Comparison of ENCODE assay signal across 15 cellular contexts in the genomic region with DNA sequence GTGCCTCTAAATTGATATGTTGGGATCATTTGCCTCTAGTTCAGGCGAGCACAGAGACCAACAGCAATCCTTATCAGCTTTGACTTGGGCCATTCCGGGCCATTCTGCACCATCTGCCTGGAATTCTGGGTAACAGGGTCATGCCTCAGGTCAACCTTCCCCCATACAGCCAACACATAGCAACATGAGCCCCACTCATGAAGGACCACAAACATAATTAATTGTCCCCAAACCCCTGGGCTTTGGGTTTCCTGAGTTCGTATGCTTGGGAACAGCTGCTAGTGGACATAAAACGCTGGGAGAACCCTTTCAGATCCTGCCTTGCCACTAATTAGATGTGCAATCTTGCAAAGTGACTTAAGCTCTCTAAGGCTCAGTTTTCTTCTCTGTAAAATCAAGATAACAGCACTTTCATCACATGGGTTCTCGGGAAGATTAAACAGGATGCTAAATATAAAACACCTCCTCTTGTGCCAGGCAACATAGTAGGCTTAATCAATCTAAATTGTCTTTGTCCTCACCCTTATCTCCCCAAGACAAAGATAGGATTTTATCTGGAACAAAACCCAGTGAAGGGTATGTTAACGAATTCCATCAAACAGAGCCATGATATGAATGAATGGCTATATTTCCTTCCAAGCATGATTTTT.
A peak's percentile ranks its signal among the peaks of the same experiment; 100 is the strongest.
DNase-seq lines count a peak whose midpoint lies in the region; TF ChIP-seq lines count a peak whose summit lies in the region.
"Had no signal": no experiment of that assay in that cellular context is flagged by ENCODE, and none has a peak within 500 bp of the region (broad histone marks: within the 10 kb centered on the region; RNA-seq: fewer than 3 reads in every experiment).

No MANE protein-coding gene starts in this region.

- no peak for TF ChIP-seq CTCF in OCI-LY7 (conservative IDR thresholded peaks at IDR 0.05; ENCODE audit: low read length)

- H2AFZ ChIP-seq in Karpas-422 (ENCODE audit: low read length): no peak overlapping the region
- no peak overlapping the region; the same call in 1 of the 2 replicates for H2AFZ ChIP-seq in OCI-LY7 (ENCODE audit: low read length)

- no peaks in the 10 kb centered on the region for H3K79me2 ChIP-seq in Karpas-422 (ENCODE audit: low read length)
- no peaks in the 10 kb centered on the region for H3K79me2 ChIP-seq in OCI-LY7 (ENCODE audit: insufficient read depth, low read depth, low read length)

- no peaks in the 10 kb centered on the region for H3K36me3 ChIP-seq in BLaER1 treated with 17β-estradiol and CSF1 and Interleukin-3, amounts not matched to agents 10 nM and 100 nM
- H3K36me3 ChIP-seq in Karpas-422 (ENCODE audit: insufficient read depth, low read length): no peaks in the 10 kb centered on the region
- no peaks in the 10 kb centered on the region for H3K36me3 ChIP-seq in OCI-LY7 (ENCODE audit: insufficient read depth, low read length)
- H3K36me3 ChIP-seq: MG63 had no signal

- no TSS peak for BruUV-seq in OCI-LY7 (replicated peaks; lab: Mats Ljungman, UMichigan)

- no peak overlapping the region for H3K9ac ChIP-seq in BLaER1 treated with 17β-estradiol and CSF1 and Interleukin-3, amounts not matched to agents 10 nM and 100 nM
- no peak overlapping the region for H3K9ac ChIP-seq in Karpas-422 (ENCODE audit: low read length)

- peaks cover 0 to 5% (median 0%) of the 10 kb centered on the region in 11 experiments; a peak in 2 of 22 replicates for H3K9me3 ChIP-seq in BLaER1 treated with 17β-estradiol and CSF1 and Interleukin-3, amounts not matched to agents 10 nM and 100 nM (replicated peaks in 1 of 11)
- no peaks in the 10 kb centered on the region for H3K9me3 ChIP-seq in Karpas-422 (ENCODE audit: low read length)
- no peaks in the 10 kb centered on the region for H3K9me3 ChIP-seq in OCI-LY7 (ENCODE audit: low read length)
- H3K9me3 ChIP-seq: MG63 had no signal

- CTCF ChIA-PET in OCI-LY7 (lab: Charles Lee; ENCODE audit: unreplicated experiment): no interaction called here

- no peaks in the 10 kb centered on the region for H3K27me3 ChIP-seq in BLaER1 treated with 17β-estradiol and CSF1 and Interleukin-3, amounts not matched to agents 10 nM and 100 nM
- no peaks in the 10 kb centered on the region for H3K27me3 ChIP-seq in Karpas-422 (ENCODE audit: low read length)
- H3K27me3 ChIP-seq: MG63 had no signal

- intact Hi-C loops in OCI-LY7 (cut with micrococcal nuclease; ENCODE audit: unreplicated experiment): loop anchor here (2.0 kb wide), 1 partner anchor 333 kb away; no protein-coding TSS in a partner anchor

- no peaks in the 10 kb centered on the region for H4K20me1 ChIP-seq in BLaER1 treated with 17β-estradiol and CSF1 and Interleukin-3, amounts not matched to agents 10 nM and 100 nM
- no peaks in the 10 kb centered on the region for H4K20me1 ChIP-seq in Karpas-422 (ENCODE audit: insufficient read depth, low read depth, low read length)
- H4K20me1 ChIP-seq in OCI-LY7 (ENCODE audit: insufficient read depth, low read length): no peaks in the 10 kb centered on the region

- peaks cover 8 to 47% (median 34%) of the 10 kb centered on the region in 10 experiments; a peak in 18 of 20 replicates for H3K4me1 ChIP-seq in BLaER1 treated with 17β-estradiol and CSF1 and Interleukin-3, amounts not matched to agents 10 nM and 100 nM
- H3K4me1 ChIP-seq in Karpas-422 (ENCODE audit: low read length) (peaks cover 83% of the 10 kb centered on the region), OCI-LY7 (ENCODE audit: insufficient read depth, low read length, poor library complexity, severe bottlenecking) (peaks cover 33% of the 10 kb centered on the region)

- no peak overlapping the region for H3K27ac ChIP-seq in BLaER1 treated with 17β-estradiol and CSF1 and Interleukin-3, amounts not matched to agents 10 nM and 100 nM
- H3K27ac ChIP-seq in Karpas-422 (ENCODE audit: low read length): peak overlapping the region; percentile 83
- no peak overlapping the region for H3K27ac ChIP-seq in OCI-LY7 (ENCODE audit: low read depth, low read length, poor library complexity, severe bottlenecking)

- H3K4me2 ChIP-seq in BLaER1 treated with 17β-estradiol and CSF1 and Interleukin-3, amounts not matched to agents 10 nM and 100 nM: peak overlapping the region in 8 of 11 experiments; percentile 28 to 59 (median 48); a peak in 11 of 22 replicates
- peak overlapping the region; percentile 47 for H3K4me2 ChIP-seq in Karpas-422 (ENCODE audit: low read depth, low read length, poor library complexity, severe bottlenecking)
- peak overlapping the region; percentile 49 for H3K4me2 ChIP-seq in OCI-LY7 (ENCODE audit: low read length)

- no peak overlapping the region for H3K4me3 ChIP-seq in BLaER1 treated with 17β-estradiol and CSF1 and Interleukin-3, amounts not matched to agents 10 nM and 100 nM
- H3K4me3 ChIP-seq in Karpas-422 (ENCODE audit: low read length): peak overlapping the region; percentile 21; the same call in 1 of the 2 replicates
- no peak overlapping the region for H3K4me3 ChIP-seq in OCI-LY7 (ENCODE audit: low read depth, low read length, poor library complexity, severe bottlenecking)
- H3K4me3 ChIP-seq: MG63 had no signal

- POLR2A ChIA-PET in OCI-LY7 (lab: Charles Lee): interaction anchor here (0.6 to 1.3 kb wide), 6 partner anchors 11 to 315 kb away, joined by 3 to 4 read pairs (median 3); no protein-coding TSS in a partner anchor

- H3K9me2 ChIP-seq in Karpas-422 (replicated peaks; ENCODE audit: insufficient read depth, low read length) (no peaks in the 10 kb centered on the region), OCI-LY7 (ENCODE audit: insufficient read depth, low read length) (no peaks in the 10 kb centered on the region)

- no peak for DNase-seq in Karpas-422
- DNase-seq in OCI-LY7 (ENCODE audit: low spot score): no peak
- peak; percentile 43 for DNase-seq in left kidney (ENCODE audit: low read depth, low spot score)
- DNase-seq in activated CD4-positive, alpha-beta T cell treated with anti-CD3 and anti-CD28 coated beads, Interleukin-2, amount 50 U/mL, for 4 hours: no peak
- DNase-seq in GM19240 (ENCODE audit: insufficient read length, low spot score): no peak
- DNase-seq in hippocampal formation (lab: John Stamatoyannopoulos, UW): no peak
- DNase-seq: C1 segment of cervical spinal cord; GDM1; H9; MG63; NCI-H1048; NCI-H226; NK-92 treated with Interleukin-12 subunit alpha and Interleukin-12 subunit beta, amount 100 ng/mL, for 24 hours; SW 1271 had no signal
